Comparison of ENCODE assay signal across 1 cellular context in genomic region chr7:38006559-38006958, GRCh38.
TF ChIP-seq lines count a peak whose summit lies in the region.

No MANE protein-coding gene starts in this region.

TF ChIP-seq in K562, 482 proteins besides CTCF, POLR2A, EP300 and RAD21:
- TF ChIP-seq FOXP4 (CRISPR knock-in tag; IDR thresholded peaks at IDR 0.05; ENCODE audit: borderline replicate concordance) (no peak), SAFB (IDR thresholded peaks at IDR 0.05; ENCODE audit: borderline replicate concordance, low read depth, low read length) (no peak), GATAD2A (IDR thresholded peaks at IDR 0.05) (no peak), ETV6 (IDR thresholded peaks at IDR 0.05; ENCODE audit: borderline replicate concordance in 1 of 2, low read depth in 2 of 2, low read length in 1 of 2) (no peak), ETV6 (CRISPR knock-in tag; IDR thresholded peaks at IDR 0.05; ENCODE audit: borderline replicate concordance) (no peak), ZNF316 (IDR thresholded peaks at IDR 0.05) (0 out of 2 replicates have a peak, but pooled peaks have one; percentile 14), ERF (CRISPR knock-in tag; IDR thresholded peaks at IDR 0.05) (no peak), HBP1 (CRISPR knock-in tag; IDR thresholded peaks at IDR 0.05) (no peak), SIN3B (IDR thresholded peaks at IDR 0.05; ENCODE audit: low read depth) (no peak), MCM2 (IDR thresholded peaks at IDR 0.05; ENCODE audit: low read depth) (no peak), XRCC5 (IDR thresholded peaks at IDR 0.05; ENCODE audit: low read depth, low read length) (no peak), ESRRB (CRISPR knock-in tag; IDR thresholded peaks at IDR 0.05; ENCODE audit: borderline replicate concordance) (no peak)
- TF ChIP-seq, protein P1, sequence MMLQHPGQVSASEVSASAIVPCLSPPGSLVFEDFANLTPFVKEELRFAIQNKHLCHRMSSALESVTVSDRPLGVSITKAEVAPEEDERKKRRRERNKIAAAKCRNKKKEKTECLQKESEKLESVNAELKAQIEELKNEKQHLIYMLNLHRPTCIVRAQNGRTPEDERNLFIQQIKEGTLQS (IDR thresholded peaks at IDR 0.05) = 0 out of 2 replicates have a peak, but pooled peaks have one; percentile 21
- TF ChIP-seq, protein P1 (CRISPR knock-in tag; conservative IDR thresholded peaks at IDR 0.05) = no peak
- TF ChIP-seq, protein P2, sequence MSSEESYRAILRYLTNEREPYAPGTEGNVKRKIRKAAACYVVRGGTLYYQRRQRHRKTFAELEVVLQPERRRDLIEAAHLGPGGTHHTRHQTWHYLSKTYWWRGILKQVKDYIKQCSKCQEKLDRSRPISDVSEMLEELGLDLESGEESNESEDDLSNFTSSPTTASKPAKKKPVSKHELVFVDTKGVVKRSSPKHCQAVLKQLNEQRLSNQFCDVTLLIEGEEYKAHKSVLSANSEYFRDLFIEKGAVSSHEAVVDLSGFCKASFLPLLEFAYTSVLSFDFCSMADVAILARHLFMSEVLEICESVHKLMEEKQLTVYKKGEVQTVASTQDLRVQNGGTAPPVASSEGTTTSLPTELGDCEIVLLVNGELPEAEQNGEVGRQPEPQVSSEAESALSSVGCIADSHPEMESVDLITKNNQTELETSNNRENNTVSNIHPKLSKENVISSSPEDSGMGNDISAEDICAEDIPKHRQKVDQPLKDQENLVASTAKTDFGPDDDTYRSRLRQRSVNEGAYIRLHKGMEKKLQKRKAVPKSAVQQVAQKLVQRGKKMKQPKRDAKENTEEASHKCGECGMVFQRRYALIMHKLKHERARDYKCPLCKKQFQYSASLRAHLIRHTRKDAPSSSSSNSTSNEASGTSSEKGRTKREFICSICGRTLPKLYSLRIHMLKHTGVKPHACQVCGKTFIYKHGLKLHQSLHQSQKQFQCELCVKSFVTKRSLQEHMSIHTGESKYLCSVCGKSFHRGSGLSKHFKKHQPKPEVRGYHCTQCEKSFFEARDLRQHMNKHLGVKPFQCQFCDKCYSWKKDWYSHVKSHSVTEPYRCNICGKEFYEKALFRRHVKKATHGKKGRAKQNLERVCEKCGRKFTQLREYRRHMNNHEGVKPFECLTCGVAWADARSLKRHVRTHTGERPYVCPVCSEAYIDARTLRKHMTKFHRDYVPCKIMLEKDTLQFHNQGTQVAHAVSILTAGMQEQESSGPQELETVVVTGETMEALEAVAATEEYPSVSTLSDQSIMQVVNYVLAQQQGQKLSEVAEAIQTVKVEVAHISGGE (CRISPR knock-in tag; IDR thresholded peaks at IDR 0.05) = no peak
